8 cellular contexts compared by ENCODE assay signal in the genomic region with DNA sequence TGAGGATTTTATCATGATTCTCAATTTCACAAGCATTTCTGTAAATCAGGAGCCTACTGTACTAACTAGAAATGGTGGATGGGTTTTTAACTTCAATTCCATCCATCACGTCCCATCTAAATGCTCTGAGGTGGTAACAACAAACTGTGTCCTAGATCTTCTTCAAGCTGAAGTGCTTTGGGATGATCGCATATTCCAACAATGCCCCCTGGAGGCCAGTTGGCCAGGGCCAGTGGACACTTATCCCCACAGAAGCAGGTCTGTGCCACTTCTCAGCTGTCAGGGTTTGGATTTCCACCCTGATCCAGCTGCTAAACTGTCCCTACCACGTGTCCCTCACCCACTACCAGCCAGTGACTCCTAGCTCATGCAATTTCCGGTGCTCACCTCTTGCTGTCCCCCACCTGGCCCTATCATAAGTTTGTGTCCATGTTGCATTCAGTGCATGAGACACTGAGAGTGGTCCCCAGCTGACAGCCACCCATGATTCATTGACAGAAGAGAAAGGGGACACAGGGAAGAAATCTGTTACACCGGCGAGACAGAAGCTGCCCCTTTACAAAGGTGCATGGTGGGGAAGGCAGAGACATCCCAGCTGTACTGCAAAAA. TPM values are rescaled to one million over a fixed set of nuclear protein-coding genes. Genes with fewer than 3 reads are reported as not detected.
A peak's percentile ranks its signal among the peaks of the same experiment; 100 is the strongest.
DNase-seq lines count a peak whose midpoint lies in the region; FAIRE-seq and TF ChIP-seq lines count a peak whose summit lies in the region.
"Not testable (repeated sequence)": the region's sequence is repeated elsewhere in the genome, so short reads cannot be mapped to it uniquely, and the experiment has no call there.

No MANE protein-coding gene starts in this region.

- not testable (repeated sequence) for TF ChIP-seq POLR2A in H1 (IDR thresholded peaks at IDR 0.05; ENCODE audit: control extremely low read depth in 1 of 2, low read depth in 2 of 2, low read length in 2 of 2)

- H2BK5ac ChIP-seq in H1 (ENCODE audit: low read depth, low read length), result not testable (repeated sequence)

- H4K5ac ChIP-seq in H1 (ENCODE audit: insufficient read length, low read depth, low read length), result not testable (repeated sequence)

- H3K4me1 ChIP-seq in H1 (replicated peaks in 1 of 4; ENCODE audit: control insufficient read depth in 3 of 4, insufficient read depth in 4 of 4, low read length in 3 of 4); hepatocyte (ENCODE audit: insufficient read depth); neural progenitor cell; tibial artery: not testable (repeated sequence)

- peak; percentile 5 for DNase-seq in COR-L47 (lab: John Stamatoyannopoulos, UW)
- DNase-seq in HT1080 (ENCODE audit: low read depth), result peak; percentile 81
- DNase-seq in NCI-H526 (lab: John Stamatoyannopoulos, UW), result peak; percentile 7 to 72
- DNase-seq in H1 (ENCODE audit: low read depth in 1 of 2, low spot score in 2 of 2), result peak; percentile 13 to 74
- DNase-seq in hepatocyte (ENCODE audit: low spot score), result peak; percentile 72
- peak; percentile 75 for DNase-seq in neural progenitor cell (ENCODE audit: low spot score)
- DNase-seq in tibial artery, result peak in 1 of 2 donors; percentile 66

- 66% methylated on average over 6 of the region's 6 CpGs; no CpG with 5 or more reads in 1 of the 2 experiments for WGBS in H1 (ENCODE audit: extremely low coverage in 1 of 2, insufficient coverage in 1 of 2, insufficient read length in 1 of 2, insufficient replicate concordance in 2 of 2, low coverage in 1 of 2, low lambda C conversion rate in 2 of 2, missing lambda C conversion rate in 1 of 2), 2 experiments
- WGBS in hepatocyte (ENCODE audit: low lambda C conversion rate, missing lambda C conversion rate), result 46% methylated on average over 6 of the region's 6 CpGs

- CTCF ChIA-PET in H1 (lab: Charles Lee; ENCODE audit: partially characterized antibody), result interaction anchor here (0.9 to 5.3 kb wide), 15 partner anchors 8 to 519 kb away, joined by 3 to 26 read pairs (median 4); no protein-coding TSS in a partner anchor

- TF ChIP-seq CTCF in WI38 (IDR thresholded peaks at IDR 0.05; ENCODE audit: low read depth, low read length), result 0 out of 2 replicates have a peak, but pooled peaks have one; percentile 9
- peak; percentile 53 to 67 (median 65) for TF ChIP-seq CTCF in H1 (IDR thresholded peaks at IDR 0.05; ENCODE audit: control extremely low read depth in 1 of 3, insufficient read depth in 1 of 3, low read depth in 1 of 3, low read length in 3 of 3)
- peak; percentile 66 for TF ChIP-seq CTCF in hepatocyte (IDR thresholded peaks at IDR 0.05; ENCODE audit: poor library complexity)
- TF ChIP-seq CTCF in neural progenitor cell (IDR thresholded peaks at IDR 0.05), result peak; percentile 73
- peak; percentile 54 to 57 for TF ChIP-seq CTCF in tibial artery (IDR thresholded peaks at IDR 0.05)

- not testable (repeated sequence) for H3K4me2 ChIP-seq in H1 (ENCODE audit: insufficient read depth in 1 of 2, low read depth in 2 of 2, low read length in 2 of 2); hepatocyte; neural progenitor cell

- not testable (repeated sequence) for H3K9ac ChIP-seq in H1 (replicated peaks in 1 of 4; ENCODE audit: extremely low read depth in 1 of 4, low read depth in 3 of 4, low read length in 3 of 4); neural progenitor cell

- not testable (repeated sequence) for H3K56ac ChIP-seq in H1 (replicated peaks; ENCODE audit: insufficient read length, low read depth, low read length)

- not testable (repeated sequence) for H3K4ac ChIP-seq in H1 (replicated peaks; ENCODE audit: insufficient read length, low read depth, low read length)

- H3K4me1 Mint-ChIP-seq in neural progenitor cell, result not testable (repeated sequence)

- not testable (repeated sequence) for H3K9me3 Mint-ChIP-seq in neural progenitor cell

- H3K36me3 ChIP-seq in H1 (ENCODE audit: control insufficient read depth in 2 of 4, insufficient read depth in 4 of 4, low read length in 3 of 4); hepatocyte (replicated peaks; ENCODE audit: insufficient read depth, low read depth); neural progenitor cell; tibial artery: not testable (repeated sequence)

- not testable (repeated sequence) for H3K27me3 ChIP-seq in H1 (replicated peaks in 1 of 4; ENCODE audit: control insufficient read depth in 3 of 4, extremely low read depth in 1 of 4, insufficient read depth in 3 of 4, low read length in 3 of 4); hepatocyte; neural progenitor cell; tibial artery

- not testable (repeated sequence) for H2AFZ ChIP-seq in H1 (ENCODE audit: low read length); hepatocyte; neural progenitor cell (replicated peaks)

- H3K79me1 ChIP-seq in H1 (ENCODE audit: low read depth, low read length), result not testable (repeated sequence)

- not testable (repeated sequence) for H3K9me2 ChIP-seq in hepatocyte (replicated peaks; ENCODE audit: insufficient read depth)

- H2BK120ac ChIP-seq in H1 (replicated peaks; ENCODE audit: low read depth, low read length), result not testable (repeated sequence)

- H3F3A ChIP-seq in neural progenitor cell (ENCODE audit: low read depth), result not testable (repeated sequence)

- not testable (repeated sequence) for H3K36me3 Mint-ChIP-seq in neural progenitor cell

- not testable (repeated sequence) for H4K20me1 ChIP-seq in H1 (replicated peaks in 1 of 2; ENCODE audit: control insufficient read depth in 1 of 2, insufficient read depth in 2 of 2, low read length in 2 of 2); hepatocyte (ENCODE audit: insufficient read depth, poor library complexity, severe bottlenecking); neural progenitor cell (ENCODE audit: low read depth)

- H3K4me3 Mint-ChIP-seq in neural progenitor cell, result not testable (repeated sequence)

- H2BK20ac ChIP-seq in H1 (ENCODE audit: low read length), result not testable (repeated sequence)

- not testable (repeated sequence) for H2AK5ac ChIP-seq in H1 (ENCODE audit: low read depth, low read length)

- not testable (repeated sequence) for H3K23ac ChIP-seq in H1 (ENCODE audit: insufficient read length)

- POLR2A ChIA-PET in H1 (lab: Charles Lee; ENCODE audit: partially characterized antibody), result not testable (repeated sequence)

- not testable (repeated sequence) for H3K27ac Mint-ChIP-seq in neural progenitor cell

- not testable (repeated sequence) for H3K79me2 ChIP-seq in H1 (ENCODE audit: control insufficient read depth in 1 of 2, insufficient read depth in 2 of 2, low read length in 2 of 2); hepatocyte; neural progenitor cell (ENCODE audit: low read depth)

- not testable (repeated sequence) for H3K23me2 ChIP-seq in H1 (ENCODE audit: low read depth, low read length)

- not testable (repeated sequence) for H3K18ac ChIP-seq in H1 (ENCODE audit: extremely low read depth, low read length)

- TF ChIP-seq EP300 in H1 (IDR thresholded peaks at IDR 0.05; ENCODE audit: borderline replicate concordance in 1 of 2, low read depth in 2 of 2, low read length in 2 of 2), result not testable (repeated sequence)

- H3K14ac ChIP-seq in H1 (ENCODE audit: insufficient read length), result not testable (repeated sequence)

- peak; percentile 90 for FAIRE-seq in H1 (lab: Jason Lieb, UNC)

- not testable (repeated sequence) for H2BK12ac ChIP-seq in H1 (ENCODE audit: low read depth, low read length)

- H4K91ac ChIP-seq in H1 (replicated peaks; ENCODE audit: insufficient read length, low read length), result not testable (repeated sequence)

- H3K9me3 ChIP-seq in H1 (ENCODE audit: insufficient read depth in 2 of 2, low read depth in 1 of 2, low read length in 1 of 2); hepatocyte (ENCODE audit: low read depth); neural progenitor cell (ENCODE audit: low read depth); tibial artery: not testable (repeated sequence)

- not testable (repeated sequence) for H4K8ac ChIP-seq in H1 (ENCODE audit: extremely low read depth, insufficient read depth, low read length)

- H3K27me3 Mint-ChIP-seq in neural progenitor cell (ENCODE audit: insufficient read depth, low read depth), result not testable (repeated sequence)

- peak; percentile 74 for TF ChIP-seq RAD21 in H1 (IDR thresholded peaks at IDR 0.05 in 1 of 2, conservative IDR thresholded peaks at IDR 0.05 in 1 of 2; ENCODE audit: low read depth in 2 of 2, low read length in 2 of 2)

- H3K4me3 ChIP-seq in WI38 (ENCODE audit: low read depth, low read length); H1 (ENCODE audit: extremely low read depth in 1 of 4, insufficient read depth in 2 of 4, low read depth in 3 of 4, low read length in 4 of 4); hepatocyte; neural progenitor cell; tibial artery: not testable (repeated sequence)

- intact Hi-C loops in tibial artery (cut with DNase I; ENCODE audit: low total_unique reads), result not testable (repeated sequence)

- not testable (repeated sequence) for H3K27ac ChIP-seq in H1 (ENCODE audit: low read depth, low read length); hepatocyte; neural progenitor cell; tibial artery

- H2BK15ac ChIP-seq in H1 (ENCODE audit: low read length), result not testable (repeated sequence)

RNA-seq across cellular contexts. Expression of a gene that starts 28.0 kb away (rescaled TPM):
- 31.5 and 38.1 TPM in 2 replicates for total RNA-seq in HT1080 (2014; rRNA removed; shearing (Covaris generic))
- 17.7 and 22.2 TPM in 2 replicates for polyA plus RNA-seq in HT1080 (2015; cell fraction: cytosol; rRNA removed)
- 38.4 and 39.7 TPM in 2 replicates for polyA plus RNA-seq in HT1080 (2015; cell fraction: nucleus; rRNA removed)
- 52.2 and 53.9 TPM in 2 replicates for total RNA-seq in H1 (2021; fragmentation: NEBNext Ultra II Directional; extraction: Animal tissue kit (Norgen Biotek cat#: 25700))
- polyA plus RNA-seq in H1 (2011; rRNA removed) (10.5 and 11.8 TPM in 2 replicates), hepatocyte (9.5 and 18.3 TPM in 2 replicates)
- polyA plus RNA-seq in H1 (2011; cell fraction: cytosol; rRNA removed), result 14.5 TPM
- 24.5 TPM for polyA plus RNA-seq in H1 (2011; cell fraction: nucleus; rRNA removed)
- polyA plus RNA-seq in H1 (2012, experiment 1 of 2), result 16.0 to 29.5 TPM (median 22.3 TPM) in 4 replicates
- 1.2 TPM for polyA plus RNA-seq in H1 (2012, experiment 2 of 2)
- 27.0 TPM for polyA plus RNA-seq in H1 (2013, experiment 1 of 2)
- 28.1 TPM for polyA plus RNA-seq in H1 (2013, experiment 2 of 2)
- polyA minus RNA-seq in H1 (2011; rRNA and poly(A)+ RNA removed), result 54.0 and 57.9 TPM in 2 replicates
- 27.4 TPM for polyA minus RNA-seq in H1 (2011; cell fraction: cytosol; rRNA and poly(A)+ RNA removed)
- polyA minus RNA-seq in H1 (2011; cell fraction: nucleus; rRNA and poly(A)+ RNA removed), result 104 TPM
- total RNA-seq in hepatocyte (26.5 and 27.7 TPM in 2 replicates), neural progenitor cell (ENCODE audit: low replicate concordance) (38.9 and 47.6 TPM in 2 replicates)

Comparison
In these comparisons a context has a peak if more than half of its experiments do, and no peak if none do; other contexts are left out.
1. CTCF ChIP-seq: peak in every context shown above with its lines; median percentile 73 in neural progenitor cell; 66 in hepatocyte; 65 in H1; 56 in tibial artery; 9 in WI38.